ENCODE assay signal across 21 cellular contexts in the genomic region with DNA sequence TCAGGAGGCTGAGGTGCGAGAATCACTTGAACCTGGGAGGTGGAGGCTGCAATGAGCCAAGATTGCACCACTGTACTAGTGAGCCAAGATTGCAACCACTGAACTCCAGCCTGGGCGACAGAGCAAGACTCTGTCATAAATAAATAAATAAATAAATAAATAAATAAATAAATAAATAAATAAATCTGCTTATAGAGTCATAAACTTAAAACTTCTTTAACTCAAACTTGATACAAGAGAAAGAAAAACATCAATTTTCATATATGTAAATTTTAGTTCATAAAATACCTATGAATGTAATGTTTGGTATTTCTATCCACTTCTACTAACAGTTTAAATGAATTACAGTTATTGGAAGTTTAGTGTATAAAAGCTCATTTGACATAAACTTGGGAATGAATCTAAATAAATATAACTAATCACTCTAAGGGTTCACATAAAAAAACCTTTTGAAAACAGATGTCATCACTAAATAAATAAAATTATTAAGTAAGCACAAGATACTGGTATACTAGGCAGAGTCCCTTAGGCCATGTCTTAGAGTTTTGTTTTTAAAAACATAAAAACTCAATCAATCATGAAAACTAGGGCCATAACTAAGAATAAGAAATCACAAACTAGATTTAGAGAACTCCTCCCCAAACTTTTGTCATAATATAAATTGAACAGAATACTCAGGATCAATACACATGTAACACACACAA. TPM values are rescaled to one million over a fixed set of nuclear protein-coding genes. Genes with fewer than 3 reads are reported as not detected.
DNase-seq lines count a peak whose midpoint lies in the region; ATAC-seq and TF ChIP-seq lines count a peak whose summit lies in the region.
"Had no signal": no experiment of that assay in that cellular context is flagged by ENCODE, and none has a peak within 500 bp of the region (broad histone marks: within the 10 kb centered on the region; RNA-seq: fewer than 3 reads in every experiment).

No MANE protein-coding gene starts in this region.

- no peak for DNase-seq in CD4-positive, alpha-beta memory T cell
- no peak for DNase-seq in activated T-helper 2 cell treated with anti-CD3 and anti-CD28 coated beads, Interferon-gamma antibody, Interleukin-2, Interleukin-4, amounts not matched to agents 10 μg/mL and 5 μg/mL and 100 μg/mL, durations not matched to agents 14 hours and 24 hours and 36 hours (ENCODE audit: low spot score)
- DNase-seq in fibroblast of villous mesenchyme (ENCODE audit: low read depth): peak; percentile 40
- DNase-seq in activated CD4-positive, CD25-positive, alpha-beta regulatory T cell (lab: John Stamatoyannopoulos, UW): no peak
- DNase-seq: BE2C; DMS 273 treated with DMSO at 0.1 percent for 48 hours; kidney; naive thymus-derived CD8-positive, alpha-beta T cell; NCI-H1092; NCI-H2081 treated with DMSO at 0.1 percent for 48 hours; NCI-H524 treated with DMSO at 0.1 percent for 48 hours; posterior cingulate gyrus; SIG-M5; stimulated activated CD8-positive, alpha-beta memory T cell treated with anti-CD3 and anti-CD28 coated beads, Interleukin-4, amount 100 ng/mL, for 48 hours; T-helper 9 cell had no signal

- no peaks in the 10 kb centered on the region for H3K36me3 Mint-ChIP-seq in CD4-positive, alpha-beta memory T cell
- peaks cover 3% of the 10 kb centered on the region for H3K36me3 Mint-ChIP-seq in activated T-helper 2 cell treated with anti-CD3 and anti-CD28 coated beads, Interferon-gamma antibody, Interleukin-2, Interleukin-4, amounts not matched to agents 10 μg/mL and 5 μg/mL and 100 μg/mL, durations not matched to agents 14 hours and 24 hours and 36 hours (ENCODE audit: low read depth)

- H3K27me3 Mint-ChIP-seq in CD4-positive, alpha-beta memory T cell: no peaks in the 10 kb centered on the region
- no peaks in the 10 kb centered on the region for H3K27me3 Mint-ChIP-seq in activated T-helper 2 cell treated with anti-CD3 and anti-CD28 coated beads, Interferon-gamma antibody, Interleukin-2, Interleukin-4, amounts not matched to agents 10 μg/mL and 5 μg/mL and 100 μg/mL, durations not matched to agents 14 hours and 24 hours and 36 hours (ENCODE audit: low read depth)
- H3K27me3 Mint-ChIP-seq: naive thymus-derived CD8-positive, alpha-beta T cell had no signal

- H3K4me3 Mint-ChIP-seq in CD4-positive, alpha-beta memory T cell: peak overlapping the region in 1 of 8 donors; percentile 3
- H3K4me3 Mint-ChIP-seq in activated T-helper 2 cell treated with anti-CD3 and anti-CD28 coated beads, Interferon-gamma antibody, Interleukin-2, Interleukin-4, amounts not matched to agents 10 μg/mL and 5 μg/mL and 100 μg/mL, durations not matched to agents 14 hours and 24 hours and 36 hours (ENCODE audit: low read depth): no peak overlapping the region

- H3K79me2 ChIP-seq in ACC112 (ENCODE audit: control insufficient read depth, insufficient read depth, low read length, unreplicated experiment): peaks cover 83% of the 10 kb centered on the region

- H3K36me3 ChIP-seq in ACC112 (ENCODE audit: insufficient read depth, low read length): no peaks in the 10 kb centered on the region
- H3K36me3 ChIP-seq in CD4-positive, alpha-beta memory T cell (ENCODE audit: insufficient read depth, low read length): no peaks in the 10 kb centered on the region
- H3K36me3 ChIP-seq: BE2C had no signal

- no peaks in the 10 kb centered on the region for H3K9me3 ChIP-seq in CD4-positive, alpha-beta memory T cell (ENCODE audit: control insufficient read depth in 1 of 2, low read length in 2 of 2)
- H3K9me3 ChIP-seq: BE2C had no signal

- H3K4me3 ChIP-seq in ACC112 (ENCODE audit: low read depth, low read length) (peak overlapping the region; percentile 18; the same call in 1 of the 2 replicates), fibroblast of villous mesenchyme (ENCODE audit: low read depth, low read length) (no peak overlapping the region)
- no peak overlapping the region for H3K4me3 ChIP-seq in CD4-positive, alpha-beta memory T cell (ENCODE audit: low read length in 2 of 2)
- H3K4me3 ChIP-seq: hepatocyte, skin epidermis had no signal

- no peaks in the 10 kb centered on the region for H3K27me3 ChIP-seq in ACC112 (ENCODE audit: insufficient read depth, low read length)
- no peaks in the 10 kb centered on the region for H3K27me3 ChIP-seq in CD4-positive, alpha-beta memory T cell (ENCODE audit: insufficient read depth, low read length)
- H3K27me3 ChIP-seq: BE2C, hepatocyte had no signal

- CTCF ChIA-PET in CD4-positive, alpha-beta memory T cell (lab: Charles Lee; ENCODE audit: partially characterized antibody): interaction anchor here (1.0 kb wide), 1 partner anchor 129 kb away, joined by 3 read pairs; no protein-coding TSS in a partner anchor

- intact Hi-C loops in CD4-positive, alpha-beta memory T cell (cut with micrococcal nuclease): no loop called here
- intact Hi-C loops in activated T-helper 2 cell treated with anti-CD3 and anti-CD28 coated beads, Interferon-gamma antibody, Interleukin-2, Interleukin-4, amounts not matched to agents 10 μg/mL and 5 μg/mL and 100 μg/mL, durations not matched to agents 14 hours and 24 hours and 36 hours (cut with micrococcal nuclease): loop anchor here (1.0 to 5.0 kb wide), 3 partner anchors 27 to 39 kb away; no protein-coding TSS in a partner anchor

- peaks cover 27% of the 10 kb centered on the region for H3K4me1 ChIP-seq in ACC112 (ENCODE audit: control insufficient read depth, insufficient read depth, low read length, unreplicated experiment)
- H3K4me1 ChIP-seq in CD4-positive, alpha-beta memory T cell (ENCODE audit: insufficient read depth, low read length): peaks cover 20% of the 10 kb centered on the region
- H3K4me1 ChIP-seq: BE2C had no signal

- peaks cover 22 to 44% (median 29%) of the 10 kb centered on the region in 4 donors for H3K4me1 Mint-ChIP-seq in CD4-positive, alpha-beta memory T cell
- peaks cover 17% of the 10 kb centered on the region for H3K4me1 Mint-ChIP-seq in activated T-helper 2 cell treated with anti-CD3 and anti-CD28 coated beads, Interferon-gamma antibody, Interleukin-2, Interleukin-4, amounts not matched to agents 10 μg/mL and 5 μg/mL and 100 μg/mL, durations not matched to agents 14 hours and 24 hours and 36 hours (ENCODE audit: low read depth)

- H3K9me3 Mint-ChIP-seq in CD4-positive, alpha-beta memory T cell: no peaks in the 10 kb centered on the region
- H3K9me3 Mint-ChIP-seq in activated T-helper 2 cell treated with anti-CD3 and anti-CD28 coated beads, Interferon-gamma antibody, Interleukin-2, Interleukin-4, amounts not matched to agents 10 μg/mL and 5 μg/mL and 100 μg/mL, durations not matched to agents 14 hours and 24 hours and 36 hours: no peaks in the 10 kb centered on the region
- H3K9me3 Mint-ChIP-seq: naive thymus-derived CD8-positive, alpha-beta T cell had no signal

- TF ChIP-seq CTCF in fibroblast of villous mesenchyme (IDR thresholded peaks at IDR 0.05; ENCODE audit: insufficient read depth, low read depth, low read length): no peak

- peak overlapping the region; percentile 72 for H3K27ac ChIP-seq in ACC112 (ENCODE audit: low read depth, low read length)
- H3K27ac ChIP-seq in CD4-positive, alpha-beta memory T cell (ENCODE audit: low read depth, low read length): no peak overlapping the region
- H3K27ac ChIP-seq: hepatocyte, KMS-11, skin epidermis had no signal

- H2AFZ ChIP-seq in ACC112 (ENCODE audit: low read length, unreplicated experiment): no peak overlapping the region
- H2AFZ ChIP-seq: hepatocyte had no signal

- no peak for ATAC-seq in GM18909 (IDR thresholded peaks at IDR 0.05; ENCODE audit: poor library complexity, unreplicated experiment)
- no peak for ATAC-seq in HG02885 (IDR thresholded peaks at IDR 0.05; ENCODE audit: poor library complexity, unreplicated experiment)
- ATAC-seq: naive thymus-derived CD8-positive, alpha-beta T cell had no signal

- peak overlapping the region in 5 of 7 donors; percentile 0 to 58 (median 39) for H3K27ac Mint-ChIP-seq in CD4-positive, alpha-beta memory T cell
- H3K27ac Mint-ChIP-seq in activated T-helper 2 cell treated with anti-CD3 and anti-CD28 coated beads, Interferon-gamma antibody, Interleukin-2, Interleukin-4, amounts not matched to agents 10 μg/mL and 5 μg/mL and 100 μg/mL, durations not matched to agents 14 hours and 24 hours and 36 hours: peak overlapping the region; percentile 78

- POLR2A ChIA-PET in CD4-positive, alpha-beta memory T cell (lab: Charles Lee; ENCODE audit: partially characterized antibody): no interaction called here

RNA-seq across cellular contexts. Expression of gene SMURF2, which starts 54.1 kb away (rescaled TPM):
- 10 to 100 TPM; 32.8 to 35.0 TPM for total RNA-seq in CD4-positive, alpha-beta memory T cell
- 1 to 10 TPM; 4.9 to 7.8 TPM for polyA plus RNA-seq in CD4-positive, alpha-beta memory T cell
- total RNA-seq in activated T-helper 2 cell treated with anti-CD3 and anti-CD28 coated beads, Interferon-gamma antibody, Interleukin-2, Interleukin-4, amounts not matched to agents 10 μg/mL and 5 μg/mL and 100 μg/mL, durations not matched to agents 14 hours and 24 hours and 36 hours: 12.6 and 13.1 TPM in 2 replicates
- 103 and 188 TPM in 2 replicates for total RNA-seq in fibroblast of villous mesenchyme
